In the genomic region with DNA sequence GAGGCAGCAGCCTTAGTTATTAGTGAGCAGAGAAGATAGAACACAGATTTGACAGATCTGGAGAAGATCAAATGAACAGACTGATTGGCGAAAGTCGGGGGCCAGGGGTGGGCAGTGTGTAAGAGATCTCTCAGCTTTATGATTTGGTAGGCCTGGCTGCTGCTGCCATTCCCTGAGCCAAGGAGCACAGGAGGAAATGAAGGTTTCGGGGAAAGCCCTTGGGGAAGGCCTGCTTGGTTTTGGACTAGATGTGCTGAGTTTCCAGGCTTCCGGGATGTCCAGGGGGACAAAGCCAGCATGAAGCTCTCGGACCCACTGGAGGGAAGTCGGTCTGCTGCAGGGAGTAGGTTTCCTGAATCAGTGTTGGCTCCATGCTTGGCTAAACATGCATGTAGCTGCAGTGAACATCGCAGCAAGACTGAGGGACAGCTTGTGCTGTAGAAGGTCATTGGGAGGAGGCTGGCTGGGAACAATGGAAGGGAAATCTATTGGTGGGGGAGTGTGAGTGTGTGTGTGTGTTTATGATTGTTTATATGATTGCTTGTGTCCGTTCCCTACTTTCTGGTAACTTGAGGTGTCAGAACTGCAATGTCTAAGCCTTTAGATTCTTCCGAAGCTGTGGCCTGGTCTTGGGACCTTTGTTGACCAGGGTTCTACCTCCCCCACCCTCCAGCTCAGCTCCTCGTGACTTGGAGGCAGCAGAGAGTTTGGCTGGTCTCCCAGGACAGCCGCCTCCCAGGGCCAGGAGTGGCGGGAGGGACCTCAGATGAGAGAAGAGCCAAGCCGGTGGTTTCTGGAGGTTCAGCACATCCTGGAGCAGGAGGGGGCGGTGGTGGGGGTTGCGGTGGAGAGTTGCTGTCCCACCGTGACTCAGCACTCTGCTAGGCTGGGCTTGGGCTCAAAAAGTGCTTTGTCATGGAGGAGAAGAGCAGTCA, we compare ENCODE assay signal across 1 cellular context.
A peak's percentile ranks its signal among the peaks of the same experiment; 100 is the strongest.
TF ChIP-seq lines count a peak whose summit lies in the region.

No MANE protein-coding gene starts in this region.

TF ChIP-seq in SK-N-SH, 30 proteins besides CTCF, POLR2A, EP300 and RAD21 (continued from another document):
- TF ChIP-seq, protein P1, sequence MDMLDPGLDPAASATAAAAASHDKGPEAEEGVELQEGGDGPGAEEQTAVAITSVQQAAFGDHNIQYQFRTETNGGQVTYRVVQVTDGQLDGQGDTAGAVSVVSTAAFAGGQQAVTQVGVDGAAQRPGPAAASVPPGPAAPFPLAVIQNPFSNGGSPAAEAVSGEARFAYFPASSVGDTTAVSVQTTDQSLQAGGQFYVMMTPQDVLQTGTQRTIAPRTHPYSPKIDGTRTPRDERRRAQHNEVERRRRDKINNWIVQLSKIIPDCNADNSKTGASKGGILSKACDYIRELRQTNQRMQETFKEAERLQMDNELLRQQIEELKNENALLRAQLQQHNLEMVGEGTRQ (IDR thresholded peaks at IDR 0.05; ENCODE audit: borderline replicate concordance, low read depth, low read length): no peak
- no peak for TF ChIP-seq MXI1 (IDR thresholded peaks at IDR 0.05; ENCODE audit: low read depth, low read length)
- TF ChIP-seq CHD2 (IDR thresholded peaks at IDR 0.05; ENCODE audit: low read length, partially characterized antibody): peak; percentile 69
- TF ChIP-seq RFX5 (IDR thresholded peaks at IDR 0.05; ENCODE audit: low read length): no peak
- TF ChIP-seq TCF12 (IDR thresholded peaks at IDR 0.05): peak; percentile 74
- TF ChIP-seq SIN3A (IDR thresholded peaks at IDR 0.05; ENCODE audit: borderline replicate concordance, low read depth, low read length): peak; percentile 86; the same call in 1 of the 2 replicates
- 0 out of 2 replicates have a peak, but pooled peaks have one; percentile 59 for TF ChIP-seq TAF1 (IDR thresholded peaks at IDR 0.05; ENCODE audit: borderline replicate concordance, low read depth, low read length)
- no peak for TF ChIP-seq FOXM1 (IDR thresholded peaks at IDR 0.05; ENCODE audit: low read depth)
- TF ChIP-seq ELF1 (IDR thresholded peaks at IDR 0.05): no peak
- TF ChIP-seq EZH2phosphoT487 (IDR thresholded peaks at IDR 0.05; ENCODE audit: borderline replicate concordance, low read depth): no peak
- no peak for TF ChIP-seq GABPA (IDR thresholded peaks at IDR 0.05; ENCODE audit: low read depth)
- TF ChIP-seq, protein P2, sequence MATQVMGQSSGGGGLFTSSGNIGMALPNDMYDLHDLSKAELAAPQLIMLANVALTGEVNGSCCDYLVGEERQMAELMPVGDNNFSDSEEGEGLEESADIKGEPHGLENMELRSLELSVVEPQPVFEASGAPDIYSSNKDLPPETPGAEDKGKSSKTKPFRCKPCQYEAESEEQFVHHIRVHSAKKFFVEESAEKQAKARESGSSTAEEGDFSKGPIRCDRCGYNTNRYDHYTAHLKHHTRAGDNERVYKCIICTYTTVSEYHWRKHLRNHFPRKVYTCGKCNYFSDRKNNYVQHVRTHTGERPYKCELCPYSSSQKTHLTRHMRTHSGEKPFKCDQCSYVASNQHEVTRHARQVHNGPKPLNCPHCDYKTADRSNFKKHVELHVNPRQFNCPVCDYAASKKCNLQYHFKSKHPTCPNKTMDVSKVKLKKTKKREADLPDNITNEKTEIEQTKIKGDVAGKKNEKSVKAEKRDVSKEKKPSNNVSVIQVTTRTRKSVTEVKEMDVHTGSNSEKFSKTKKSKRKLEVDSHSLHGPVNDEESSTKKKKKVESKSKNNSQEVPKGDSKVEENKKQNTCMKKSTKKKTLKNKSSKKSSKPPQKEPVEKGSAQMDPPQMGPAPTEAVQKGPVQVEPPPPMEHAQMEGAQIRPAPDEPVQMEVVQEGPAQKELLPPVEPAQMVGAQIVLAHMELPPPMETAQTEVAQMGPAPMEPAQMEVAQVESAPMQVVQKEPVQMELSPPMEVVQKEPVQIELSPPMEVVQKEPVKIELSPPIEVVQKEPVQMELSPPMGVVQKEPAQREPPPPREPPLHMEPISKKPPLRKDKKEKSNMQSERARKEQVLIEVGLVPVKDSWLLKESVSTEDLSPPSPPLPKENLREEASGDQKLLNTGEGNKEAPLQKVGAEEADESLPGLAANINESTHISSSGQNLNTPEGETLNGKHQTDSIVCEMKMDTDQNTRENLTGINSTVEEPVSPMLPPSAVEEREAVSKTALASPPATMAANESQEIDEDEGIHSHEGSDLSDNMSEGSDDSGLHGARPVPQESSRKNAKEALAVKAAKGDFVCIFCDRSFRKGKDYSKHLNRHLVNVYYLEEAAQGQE (IDR thresholded peaks at IDR 0.05; ENCODE audit: low read depth, low read length): peak; percentile 61; the same call in 1 of the 2 replicates
- TF ChIP-seq GATA2 (CRISPR knock-in tag; IDR thresholded peaks at IDR 0.05): no peak
- TF ChIP-seq, protein P3, sequence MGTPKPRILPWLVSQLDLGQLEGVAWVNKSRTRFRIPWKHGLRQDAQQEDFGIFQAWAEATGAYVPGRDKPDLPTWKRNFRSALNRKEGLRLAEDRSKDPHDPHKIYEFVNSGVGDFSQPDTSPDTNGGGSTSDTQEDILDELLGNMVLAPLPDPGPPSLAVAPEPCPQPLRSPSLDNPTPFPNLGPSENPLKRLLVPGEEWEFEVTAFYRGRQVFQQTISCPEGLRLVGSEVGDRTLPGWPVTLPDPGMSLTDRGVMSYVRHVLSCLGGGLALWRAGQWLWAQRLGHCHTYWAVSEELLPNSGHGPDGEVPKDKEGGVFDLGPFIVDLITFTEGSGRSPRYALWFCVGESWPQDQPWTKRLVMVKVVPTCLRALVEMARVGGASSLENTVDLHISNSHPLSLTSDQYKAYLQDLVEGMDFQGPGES (IDR thresholded peaks at IDR 0.05; ENCODE audit: low read depth, low read length): no peak
- peak; percentile 68 for TF ChIP-seq POLR2AphosphoS5 (IDR thresholded peaks at IDR 0.05; ENCODE audit: low read depth, low read length)
- TF ChIP-seq, protein P4, sequence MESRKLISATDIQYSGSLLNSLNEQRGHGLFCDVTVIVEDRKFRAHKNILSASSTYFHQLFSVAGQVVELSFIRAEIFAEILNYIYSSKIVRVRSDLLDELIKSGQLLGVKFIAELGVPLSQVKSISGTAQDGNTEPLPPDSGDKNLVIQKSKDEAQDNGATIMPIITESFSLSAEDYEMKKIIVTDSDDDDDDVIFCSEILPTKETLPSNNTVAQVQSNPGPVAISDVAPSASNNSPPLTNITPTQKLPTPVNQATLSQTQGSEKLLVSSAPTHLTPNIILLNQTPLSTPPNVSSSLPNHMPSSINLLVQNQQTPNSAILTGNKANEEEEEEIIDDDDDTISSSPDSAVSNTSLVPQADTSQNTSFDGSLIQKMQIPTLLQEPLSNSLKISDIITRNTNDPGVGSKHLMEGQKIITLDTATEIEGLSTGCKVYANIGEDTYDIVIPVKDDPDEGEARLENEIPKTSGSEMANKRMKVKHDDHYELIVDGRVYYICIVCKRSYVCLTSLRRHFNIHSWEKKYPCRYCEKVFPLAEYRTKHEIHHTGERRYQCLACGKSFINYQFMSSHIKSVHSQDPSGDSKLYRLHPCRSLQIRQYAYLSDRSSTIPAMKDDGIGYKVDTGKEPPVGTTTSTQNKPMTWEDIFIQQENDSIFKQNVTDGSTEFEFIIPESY (IDR thresholded peaks at IDR 0.05; ENCODE audit: borderline replicate concordance, low read depth): peak; percentile 92
- TF ChIP-seq, protein P5, sequence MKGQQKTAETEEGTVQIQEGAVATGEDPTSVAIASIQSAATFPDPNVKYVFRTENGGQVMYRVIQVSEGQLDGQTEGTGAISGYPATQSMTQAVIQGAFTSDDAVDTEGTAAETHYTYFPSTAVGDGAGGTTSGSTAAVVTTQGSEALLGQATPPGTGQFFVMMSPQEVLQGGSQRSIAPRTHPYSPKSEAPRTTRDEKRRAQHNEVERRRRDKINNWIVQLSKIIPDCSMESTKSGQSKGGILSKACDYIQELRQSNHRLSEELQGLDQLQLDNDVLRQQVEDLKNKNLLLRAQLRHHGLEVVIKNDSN (IDR thresholded peaks at IDR 0.05; ENCODE audit: borderline replicate concordance, low read depth): peak; percentile 83; the same call in 1 of the 2 replicates
- no peak for TF ChIP-seq FOXJ3 (CRISPR knock-in tag; IDR thresholded peaks at IDR 0.05)
- TF ChIP-seq TEAD4 (IDR thresholded peaks at IDR 0.05; ENCODE audit: borderline replicate concordance, insufficient read depth): 0 out of 2 replicates have a peak, but pooled peaks have one; percentile 43
- peak; percentile 96 for TF ChIP-seq NFIC (IDR thresholded peaks at IDR 0.05; ENCODE audit: borderline replicate concordance)
- no peak for TF ChIP-seq NRF1 (IDR thresholded peaks at IDR 0.05; ENCODE audit: low read depth, low read length)
TF ChIP-seq in SK-N-SH: peak in this region for 15.
